ENCODE assay signal across 37 cellular contexts in the genomic region with DNA sequence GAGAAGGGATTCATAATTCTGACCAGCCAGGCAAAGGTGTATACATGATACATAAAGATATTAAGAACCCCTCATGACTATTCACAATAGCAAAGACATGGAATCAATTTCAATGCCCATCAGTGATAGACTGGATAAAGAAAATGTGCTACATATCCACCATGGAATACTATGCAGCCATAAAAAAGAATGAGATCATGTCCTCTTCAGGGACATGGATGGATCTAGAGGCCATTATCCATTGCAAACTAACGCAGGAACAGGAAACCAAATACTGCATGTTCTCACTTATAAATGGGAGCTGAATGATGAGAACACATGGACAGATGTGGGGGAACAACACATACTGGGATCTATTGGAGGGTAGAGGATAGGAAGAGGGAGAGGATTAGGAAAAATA. TPM values are rescaled to one million over a fixed set of nuclear protein-coding genes. Genes with fewer than 3 reads are reported as not detected.
"Had no signal": no experiment of that assay in that cellular context is flagged by ENCODE, and none has a peak within 500 bp of the region (broad histone marks: within the 10 kb centered on the region; RNA-seq: fewer than 3 reads in every experiment).

No MANE protein-coding gene starts in this region.

- H3K27ac ChIP-seq: adrenal gland, ascending aorta, body of pancreas, brain microvascular endothelial cell, breast epithelium, cardiac muscle cell had no signal

- ATAC-seq: activated naive CD4-positive, alpha-beta T cell treated with anti-CD3 and anti-CD28 coated beads, Interleukin-2, amount 50 U/mL, for 72 hours; activated naive CD8-positive, alpha-beta T cell treated with anti-CD3 and anti-CD28 coated beads, Interleukin-2, amount 50 U/mL, for 24 hours; activated T-cell treated with anti-CD3 and anti-CD28 coated beads, Interleukin-2, amount 50 U/mL, for 4 hours; activated T-cell treated with anti-CD3 and anti-CD28 coated beads, Interleukin-2, amount 50 U/mL, for 72 hours; activated T-helper 17 cell treated with anti-CD3 and anti-CD28 coated beads, Interleukin-2, amount 50 U/mL, for 72 hours; body of pancreas had no signal

- H3K36me3 ChIP-seq: adrenal gland, ascending aorta, brain microvascular endothelial cell, breast epithelium, cardiac muscle cell had no signal

- DNase-seq: activated effector memory CD4-positive, alpha-beta T cell treated with anti-CD3 and anti-CD28 coated beads, Interleukin-2, amount 50 U/mL, for 16 hours; activated effector memory CD4-positive, alpha-beta T cell treated with Interleukin-2 at 50 U/mL for 16 hours; activated gamma-delta T cell; activated gamma-delta T cell treated with Interleukin-2 at 50 U/mL for 16 hours; activated naive CD4-positive, alpha-beta T cell; activated naive CD4-positive, alpha-beta T cell treated with anti-CD3 and anti-CD28 coated beads for 36 hours; activated naive CD4-positive, alpha-beta T cell treated with anti-CD3 and anti-CD28 coated beads, Interleukin-2, amount 10 ng/mL, durations not matched to agents 7 days and 5 days; activated naive CD4-positive, alpha-beta T cell treated with anti-CD3 and anti-CD28 coated beads, Interleukin-2, amount 50 U/mL, for 16 hours; activated naive CD4-positive, alpha-beta T cell treated with Interleukin-2 at 50 U/mL for 16 hours; activated naive CD8-positive, alpha-beta T cell treated with anti-CD3 and anti-CD28 coated beads for 36 hours; activated naive CD8-positive, alpha-beta T cell treated with anti-CD3 and anti-CD28 coated beads, Interleukin-2, amount 10 ng/mL, durations not matched to agents 7 days and 5 days; activated naive CD8-positive, alpha-beta T cell treated with anti-CD3 and anti-CD28 coated beads, Interleukin-2, amount 50 U/mL, for 24 hours; activated T-cell treated with anti-CD3 and anti-CD28 coated beads, Interleukin-2, amount 50 U/mL, for 4 hours; activated T-cell treated with anti-CD3 and anti-CD28 coated beads, Interleukin-2, amount 50 U/mL, for 48 hours; activated T-cell treated with anti-CD3 and anti-CD28 coated beads, Interleukin-2, amount 50 U/mL, for 72 hours; adrenal gland; amniotic stem cell; amygdala; anterior cingulate cortex; aorta; body of pancreas; brain microvascular endothelial cell; caudate nucleus; central memory CD4-positive, alpha-beta T cell; cerebellar nuclear complex had no signal

- H3K4me3 ChIP-seq: adrenal gland, ascending aorta, body of pancreas, breast epithelium, cardiac muscle cell had no signal

- FAIRE-seq: astrocyte, bronchial epithelial cell had no signal

- H3K4me1 ChIP-seq: breast epithelium had no signal

- H3K9me3 ChIP-seq: adrenal gland, ascending aorta, body of pancreas, breast epithelium had no signal

- H3K27me3 ChIP-seq: ascending aorta, cardiac muscle cell had no signal

RNA-seq across cellular contexts. Expression of a gene that starts 21.4 kb away (rescaled TPM):
- total RNA-seq: activated naive CD4-positive, alpha-beta T cell treated with anti-CD3 and anti-CD28 coated beads for 36 hours; activated naive CD8-positive, alpha-beta T cell treated with anti-CD3 and anti-CD28 coated beads for 36 hours; activated T-cell treated with anti-CD3 and anti-CD28 coated beads, Interleukin-2, amount 50 U/mL, for 4 hours; activated T-helper 1 cell treated with anti-CD3 and anti-CD28 coated beads, Interleukin-12 subunit alpha, Interleukin-12 subunit beta, Interleukin-2, Interleukin-4 antibody, amounts not matched to agents 30 ng/mL and 10 ng/mL and 1 ng/mL, durations not matched to agents 14 hours and 24 hours and 36 hours; activated T-helper 2 cell treated with anti-CD3 and anti-CD28 coated beads, Interferon-gamma antibody, Interleukin-2, Interleukin-4, amounts not matched to agents 10 μg/mL and 5 μg/mL and 100 μg/mL, durations not matched to agents 14 hours and 24 hours and 36 hours; ascending aorta; astrocyte; body of pancreas; breast epithelium; bronchial epithelial cell; cardiac muscle cell; cardiac septum; chondrocyte had no signal
- polyA plus RNA-seq: adipose tissue, aorta, cardiac muscle cell had no signal
